8 cellular contexts compared by ENCODE assay signal in genomic region chr5:143402464-143403356, GRCh38. TPM values are rescaled to one million over a fixed set of nuclear protein-coding genes. Genes with fewer than 3 reads are reported as not detected.
DNase-seq lines count a peak whose midpoint lies in the region; ATAC-seq and TF ChIP-seq lines count a peak whose summit lies in the region.

No MANE protein-coding gene starts in this region.

- no peaks in the 10 kb centered on the region for H3K27me3 Mint-ChIP-seq in natural killer cell (ENCODE audit: low read depth in 2 of 2)

- H3K4me1 ChIP-seq in HAP-1, result no peaks in the 10 kb centered on the region

- in situ Hi-C loops in HAP-1 (cut with MboI; ENCODE audit: low sequenced_read_pairs), result no loop called here

- H3K9me3 ChIP-seq in HAP-1, result 0 out of 2 replicates have a peak, but pooled peaks cover 3% of the 10 kb centered on the region

- DNase-seq in AG20443 (ENCODE audit: low spot score), result peak; percentile 41
- peak in 1 of 2 experiments; percentile 31 for DNase-seq in HAP-1 (ENCODE audit: low spot score in 2 of 2)
- DNase-seq in RPMI7951 (ENCODE audit: low read depth), result peak; percentile 29
- peak; percentile 39 for DNase-seq in activated effector memory CD4-positive, alpha-beta T cell treated with Interleukin-2 at 50 U/mL for 16 hours
- DNase-seq in fibroblast of the aortic adventitia (ENCODE audit: low read depth), result peak; percentile 43
- peak; percentile 55 for DNase-seq in natural killer cell
- peak in 43 of 49 donors; percentile 16 to 81 (median 61) for DNase-seq in substantia nigra (lab: John Stamatoyannopoulos, UW)

- peaks cover 55 to 62% of the 10 kb centered on the region in 2 donors for H3K4me1 Mint-ChIP-seq in natural killer cell

- H3K4me3 ChIP-seq in HAP-1 (peak overlapping the region; percentile 23), fibroblast of the aortic adventitia (ENCODE audit: low read depth, low read length) (peak overlapping the region; percentile 69)

- intact Hi-C loops in natural killer cell (cut with micrococcal nuclease), result loop anchor here (2.0 to 10.0 kb wide), 6 partner anchors 80 to 782 kb away; no protein-coding TSS in a partner anchor

- no peaks in the 10 kb centered on the region for H3K36me3 ChIP-seq in HAP-1 (replicated peaks)

- no peaks in the 10 kb centered on the region for H3K36me3 Mint-ChIP-seq in natural killer cell

- no peaks in the 10 kb centered on the region for H3K9me3 Mint-ChIP-seq in natural killer cell

- H3K27ac Mint-ChIP-seq in natural killer cell, result peak overlapping the region; percentile 97 to 99

- TF ChIP-seq CTCF in fibroblast of the aortic adventitia (IDR thresholded peaks at IDR 0.05; ENCODE audit: insufficient read depth, low read length), result no peak
- TF ChIP-seq CTCF in natural killer cell (IDR thresholded peaks at IDR 0.05), result no peak

- peak overlapping the region; percentile 95 for H3K27ac ChIP-seq in substantia nigra (ENCODE audit: low read depth, low read length, poor library complexity, severe bottlenecking)

- ATAC-seq in natural killer cell (no peak), GM18858 (IDR thresholded peaks at IDR 0.05; ENCODE audit: unreplicated experiment) (no peak)

- peaks cover 71% of the 10 kb centered on the region for H3K27me3 ChIP-seq in HAP-1 (ENCODE audit: low read depth)

- peak overlapping the region; percentile 97 for H3K4me3 Mint-ChIP-seq in natural killer cell

RNA-seq across cellular contexts. Expression of gene NR3C1, which starts 0.8 kb away (rescaled TPM):
- total RNA-seq in RPMI7951 (2014; rRNA removed; shearing (Covaris generic)), result 40.6 and 53.0 TPM in 2 replicates
- 132 and 147 TPM in 2 replicates for total RNA-seq in fibroblast of the aortic adventitia (ENCODE audit: low replicate concordance)
- 100 to 1,000 TPM; 147 to 168 (median 165) TPM for total RNA-seq in natural killer cell
